15 cellular contexts compared by ENCODE assay signal in genomic region chr1:180181996-180182675, GRCh38. TPM values are rescaled to one million over a fixed set of nuclear protein-coding genes. Genes with fewer than 3 reads are reported as not detected.
DNase-seq lines count a peak whose midpoint lies in the region; ATAC-seq and TF ChIP-seq lines count a peak whose summit lies in the region.
"Had no signal": no experiment of that assay in that cellular context is flagged by ENCODE, and none has a peak within 500 bp of the region (broad histone marks: within the 10 kb centered on the region; RNA-seq: fewer than 3 reads in every experiment).

No MANE protein-coding gene starts in this region.

- no peak for TF ChIP-seq CTCF in RWPE2 (IDR thresholded peaks at IDR 0.05; ENCODE audit: poor library complexity, severe bottlenecking)
- no peak for TF ChIP-seq CTCF in progenitor cell of endocrine pancreas (IDR thresholded peaks at IDR 0.05; ENCODE audit: unreplicated experiment)

- no peak overlapping the region for H3K4me3 ChIP-seq in RWPE2 (ENCODE audit: severe bottlenecking)

- no peak overlapping the region for H3K27ac ChIP-seq in RWPE2 (ENCODE audit: poor library complexity, severe bottlenecking)
- H3K27ac ChIP-seq: C4-2B, KMS-11 had no signal

- H3K9me3 ChIP-seq in RWPE2 (ENCODE audit: severe bottlenecking): no peaks in the 10 kb centered on the region

- H3K36me3 ChIP-seq in RWPE2 (ENCODE audit: low read depth): peaks cover 77% of the 10 kb centered on the region

- no peaks in the 10 kb centered on the region for H3K27me3 Mint-ChIP-seq in activated naive CD4-positive, alpha-beta T cell treated with anti-CD3 and anti-CD28 coated beads, Interleukin-2, amount 50 U/mL, for 24 hours
- H3K27me3 Mint-ChIP-seq in activated naive CD4-positive, alpha-beta T cell treated with anti-CD3 and anti-CD28 coated beads, Interleukin-2, amount 10 ng/mL, durations not matched to agents 7 days and 5 days: no peaks in the 10 kb centered on the region
- H3K27me3 Mint-ChIP-seq in stimulated activated naive B cell treated with anti-CD40 and anti-IgM and Interleukin-4, amounts not matched to agents 10 μg/mL and 1 μg/mL and 100 μg/mL, for 72 hours: no peaks in the 10 kb centered on the region
- no peaks in the 10 kb centered on the region for H3K27me3 Mint-ChIP-seq in progenitor cell of endocrine pancreas

- no peak for DNase-seq in activated naive CD4-positive, alpha-beta T cell treated with anti-CD3 and anti-CD28 coated beads, Interleukin-2, amount 10 ng/mL, durations not matched to agents 7 days and 5 days
- peak; percentile 48 for DNase-seq in RWPE2 (ENCODE audit: low spot score)
- peak; percentile 84 for DNase-seq in mesenteric fat pad (ENCODE audit: low spot score)
- DNase-seq in stimulated activated naive B cell treated with anti-CD40 and anti-IgM and Interleukin-4, amounts not matched to agents 10 μg/mL and 1 μg/mL and 100 μg/mL, for 72 hours: no peak
- no peak for DNase-seq in T-helper 9 cell
- DNase-seq in NK-92 treated with Interleukin-12 subunit alpha and Interleukin-12 subunit beta, amount 100 ng/mL, for 24 hours (lab: John Stamatoyannopoulos, UW): no peak
- DNase-seq in progenitor cell of endocrine pancreas (ENCODE audit: low spot score, unreplicated experiment): no peak
- DNase-seq: NCI-H1048, NCI-H2107, NCI-H226, NCI-H526 treated with DMSO at 0.1 percent for 48 hours, SHP77 treated with DMSO at 0.1 percent for 48 hours had no signal

- no peaks in the 10 kb centered on the region for H3K9me3 Mint-ChIP-seq in activated naive CD4-positive, alpha-beta T cell treated with anti-CD3 and anti-CD28 coated beads, Interleukin-2, amount 50 U/mL, for 24 hours
- H3K9me3 Mint-ChIP-seq in activated naive CD4-positive, alpha-beta T cell treated with anti-CD3 and anti-CD28 coated beads, Interleukin-2, amount 10 ng/mL, durations not matched to agents 7 days and 5 days: no peaks in the 10 kb centered on the region
- no peaks in the 10 kb centered on the region for H3K9me3 Mint-ChIP-seq in stimulated activated naive B cell treated with anti-CD40 and anti-IgM and Interleukin-4, amounts not matched to agents 10 μg/mL and 1 μg/mL and 100 μg/mL, for 72 hours
- H3K9me3 Mint-ChIP-seq in progenitor cell of endocrine pancreas (ENCODE audit: low read depth): no peaks in the 10 kb centered on the region

- peaks cover 7% of the 10 kb centered on the region for H3K36me3 Mint-ChIP-seq in activated naive CD4-positive, alpha-beta T cell treated with anti-CD3 and anti-CD28 coated beads, Interleukin-2, amount 50 U/mL, for 24 hours
- no peaks in the 10 kb centered on the region for H3K36me3 Mint-ChIP-seq in activated naive CD4-positive, alpha-beta T cell treated with anti-CD3 and anti-CD28 coated beads, Interleukin-2, amount 10 ng/mL, durations not matched to agents 7 days and 5 days
- H3K36me3 Mint-ChIP-seq in stimulated activated naive B cell treated with anti-CD40 and anti-IgM and Interleukin-4, amounts not matched to agents 10 μg/mL and 1 μg/mL and 100 μg/mL, for 72 hours: peaks cover 64 to 76% of the 10 kb centered on the region in 2 donors
- H3K36me3 Mint-ChIP-seq in progenitor cell of endocrine pancreas (ENCODE audit: insufficient read depth): peaks cover 20% of the 10 kb centered on the region

- no peak for ATAC-seq in RWPE2 (ENCODE audit: low read depth)
- no peak for ATAC-seq in stimulated activated naive B cell treated with anti-CD40 and anti-IgM and Interleukin-4, amounts not matched to agents 10 μg/mL and 1 μg/mL and 100 μg/mL, for 72 hours (replicated peaks)

- H3K4me1 ChIP-seq in RWPE2 (ENCODE audit: insufficient read depth, poor library complexity, severe bottlenecking): no peaks in the 10 kb centered on the region

- CTCF ChIA-PET in activated naive CD4-positive, alpha-beta T cell treated with anti-CD3 and anti-CD28 coated beads, Interleukin-2, amount 10 ng/mL, durations not matched to agents 7 days and 5 days (lab: Charles Lee): interaction anchor here (2.2 to 7.8 kb wide), 3 partner anchors 15 to 315 kb away, joined by 8 to 98 read pairs (median 80); no protein-coding TSS in a partner anchor

- no peaks in the 10 kb centered on the region for H3K27me3 ChIP-seq in RWPE2 (ENCODE audit: insufficient read depth, poor library complexity, severe bottlenecking)

- peak overlapping the region; percentile 46 for H3K27ac Mint-ChIP-seq in activated naive CD4-positive, alpha-beta T cell treated with anti-CD3 and anti-CD28 coated beads, Interleukin-2, amount 50 U/mL, for 24 hours
- no peak overlapping the region for H3K27ac Mint-ChIP-seq in activated naive CD4-positive, alpha-beta T cell treated with anti-CD3 and anti-CD28 coated beads, Interleukin-2, amount 10 ng/mL, durations not matched to agents 7 days and 5 days
- peak overlapping the region; percentile 48 for H3K27ac Mint-ChIP-seq in stimulated activated naive B cell treated with anti-CD40 and anti-IgM and Interleukin-4, amounts not matched to agents 10 μg/mL and 1 μg/mL and 100 μg/mL, for 72 hours
- H3K27ac Mint-ChIP-seq in progenitor cell of endocrine pancreas: no peak overlapping the region

- H3K4me3 Mint-ChIP-seq in activated naive CD4-positive, alpha-beta T cell treated with anti-CD3 and anti-CD28 coated beads, Interleukin-2, amount 50 U/mL, for 24 hours: no peak overlapping the region
- H3K4me3 Mint-ChIP-seq in activated naive CD4-positive, alpha-beta T cell treated with anti-CD3 and anti-CD28 coated beads, Interleukin-2, amount 10 ng/mL, durations not matched to agents 7 days and 5 days: no peak overlapping the region
- no peak overlapping the region for H3K4me3 Mint-ChIP-seq in stimulated activated naive B cell treated with anti-CD40 and anti-IgM and Interleukin-4, amounts not matched to agents 10 μg/mL and 1 μg/mL and 100 μg/mL, for 72 hours
- H3K4me3 Mint-ChIP-seq in progenitor cell of endocrine pancreas (ENCODE audit: low read depth): no peak overlapping the region

- no peaks in the 10 kb centered on the region for H3K4me1 Mint-ChIP-seq in activated naive CD4-positive, alpha-beta T cell treated with anti-CD3 and anti-CD28 coated beads, Interleukin-2, amount 50 U/mL, for 24 hours
- H3K4me1 Mint-ChIP-seq in activated naive CD4-positive, alpha-beta T cell treated with anti-CD3 and anti-CD28 coated beads, Interleukin-2, amount 10 ng/mL, durations not matched to agents 7 days and 5 days: no peaks in the 10 kb centered on the region
- H3K4me1 Mint-ChIP-seq in stimulated activated naive B cell treated with anti-CD40 and anti-IgM and Interleukin-4, amounts not matched to agents 10 μg/mL and 1 μg/mL and 100 μg/mL, for 72 hours: peaks cover 1 to 8% of the 10 kb centered on the region in 2 donors
- H3K4me1 Mint-ChIP-seq in progenitor cell of endocrine pancreas (ENCODE audit: low read depth): no peaks in the 10 kb centered on the region

RNA-seq across cellular contexts. Expression of gene QSOX1, which starts 27.5 kb away (rescaled TPM):
- total RNA-seq in mesenteric fat pad: 104 TPM
- 215 and 221 TPM in 2 replicates for total RNA-seq in progenitor cell of endocrine pancreas

RNA-seq across cellular contexts. Expression of gene LHX4, which starts 47.9 kb away (rescaled TPM):
- total RNA-seq in mesenteric fat pad: 0.06 TPM
- 0.55 and 0.62 TPM in 2 replicates for total RNA-seq in progenitor cell of endocrine pancreas

Comparison
In these comparisons a context has a peak if more than half of its experiments do, and no peak if none do; other contexts are left out.
1. H3K27ac Mint-ChIP-seq: peak in activated naive CD4-positive, alpha-beta T cell treated with anti-CD3 and anti-CD28 coated beads, Interleukin-2, amount 50 U/mL, for 24 hours (single experiment) and stimulated activated naive B cell treated with anti-CD40 and anti-IgM and Interleukin-4, amounts not matched to agents 10 μg/mL and 1 μg/mL and 100 μg/mL, for 72 hours (single experiment); none in activated naive CD4-positive, alpha-beta T cell treated with anti-CD3 and anti-CD28 coated beads, Interleukin-2, amount 10 ng/mL, durations not matched to agents 7 days and 5 days (single experiment) and progenitor cell of endocrine pancreas (single experiment).
2. DNase-seq: peak in RWPE2 (single experiment) and mesenteric fat pad (single experiment); none in activated naive CD4-positive, alpha-beta T cell treated with anti-CD3 and anti-CD28 coated beads, Interleukin-2, amount 10 ng/mL, durations not matched to agents 7 days and 5 days (single experiment), stimulated activated naive B cell treated with anti-CD40 and anti-IgM and Interleukin-4, amounts not matched to agents 10 μg/mL and 1 μg/mL and 100 μg/mL, for 72 hours (single experiment), T-helper 9 cell (single experiment), NK-92 treated with Interleukin-12 subunit alpha and Interleukin-12 subunit beta, amount 100 ng/mL, for 24 hours (single experiment) and progenitor cell of endocrine pancreas (single experiment).